ENCODE assay signal across 11 cellular contexts in the genomic region with DNA sequence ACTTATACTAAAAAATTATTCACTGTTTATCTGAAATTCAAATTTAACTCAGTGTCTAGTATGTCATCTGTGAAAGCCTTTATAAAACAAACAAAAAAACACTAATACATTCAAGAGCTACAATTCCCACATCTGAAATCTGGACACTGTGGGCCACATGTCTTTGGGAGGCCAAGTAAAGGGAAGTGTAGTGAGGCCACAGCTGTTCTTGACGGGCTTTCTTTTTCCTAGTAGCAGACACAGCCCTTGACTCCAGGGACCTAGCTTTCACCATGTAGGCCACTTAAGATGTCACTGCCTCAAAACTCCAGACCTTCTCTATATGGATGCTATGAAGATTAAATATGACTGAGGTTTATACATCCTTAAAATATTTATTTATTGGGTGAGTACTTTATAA.
DNase-seq lines count a peak whose midpoint lies in the region; ATAC-seq and TF ChIP-seq lines count a peak whose summit lies in the region.
"Had no signal": no experiment of that assay in that cellular context is flagged by ENCODE, and none has a peak within 500 bp of the region (broad histone marks: within the 10 kb centered on the region; RNA-seq: fewer than 3 reads in every experiment).

No MANE protein-coding gene starts in this region.

- H3K27ac Mint-ChIP-seq in CD8-positive, alpha-beta T cell, result no peak overlapping the region
- H3K27ac Mint-ChIP-seq in endothelial cell (ENCODE audit: unreplicated experiment), result no peak overlapping the region

- no peaks in the 10 kb centered on the region for H3K36me3 ChIP-seq in CD8-positive, alpha-beta T cell (ENCODE audit: insufficient read depth, low read length)
- H3K36me3 ChIP-seq in esophagus squamous epithelium (no peaks in the 10 kb centered on the region), parathyroid adenoma (ENCODE audit: control insufficient read depth, insufficient read depth, low read length) (no peaks in the 10 kb centered on the region), brain microvascular endothelial cell (replicated peaks) (no peaks in the 10 kb centered on the region)

- 50 to 60% methylated on average over 1 of the region's 1 CpG for WGBS in esophagus squamous epithelium, 2 donors

- H2AFZ ChIP-seq in parathyroid adenoma, result no peak overlapping the region

- no peak for DNase-seq in CD8-positive, alpha-beta T cell
- DNase-seq in MV-4-11 (lab: John Stamatoyannopoulos, UW) (peak; percentile 36), esophagus squamous epithelium (lab: John Stamatoyannopoulos, UW) (no peak), brain microvascular endothelial cell (no peak), NCI-H82 (lab: John Stamatoyannopoulos, UW) (no peak), endothelial cell (ENCODE audit: low spot score) (no peak)
- DNase-seq: activated CD4-positive, CD25-positive, alpha-beta regulatory T cell treated with anti-CD3 and anti-CD28 coated beads, Interleukin-2, amount 50 U/mL, for 72 hours; COR-L47; NCI-H2081 had no signal

- no peaks in the 10 kb centered on the region for H3K27me3 Mint-ChIP-seq in CD8-positive, alpha-beta T cell (ENCODE audit: low read depth)
- peaks cover 12% of the 10 kb centered on the region for H3K27me3 Mint-ChIP-seq in endothelial cell (ENCODE audit: unreplicated experiment)

- peak overlapping the region; percentile 24 for H3K4me3 Mint-ChIP-seq in CD8-positive, alpha-beta T cell
- H3K4me3 Mint-ChIP-seq in endothelial cell (ENCODE audit: unreplicated experiment), result no peak overlapping the region

- H3K27me3 ChIP-seq in CD8-positive, alpha-beta T cell (ENCODE audit: insufficient read depth, low read length), result no peaks in the 10 kb centered on the region
- H3K27me3 ChIP-seq in esophagus squamous epithelium (no peaks in the 10 kb centered on the region), parathyroid adenoma (ENCODE audit: control insufficient read depth, insufficient read depth, low read length) (no peaks in the 10 kb centered on the region), brain microvascular endothelial cell (replicated peaks) (no peaks in the 10 kb centered on the region)

- H3K9ac ChIP-seq in parathyroid adenoma, result no peak overlapping the region

- CTCF ChIA-PET in CD8-positive, alpha-beta T cell (lab: Charles Lee), result no interaction called here

- H3K36me3 Mint-ChIP-seq in CD8-positive, alpha-beta T cell, result peaks cover 8% of the 10 kb centered on the region
- peaks cover 3% of the 10 kb centered on the region for H3K36me3 Mint-ChIP-seq in endothelial cell (ENCODE audit: low read depth, unreplicated experiment)

- no peak for TF ChIP-seq POLR2A in esophagus squamous epithelium (IDR thresholded peaks at IDR 0.05)

- ATAC-seq in CD8-positive, alpha-beta T cell, result no peak
- no peak for ATAC-seq in GM21390 (IDR thresholded peaks at IDR 0.05; ENCODE audit: unreplicated experiment)

- no peak for TF ChIP-seq CTCF in CD8-positive, alpha-beta T cell (IDR thresholded peaks at IDR 0.05)
- TF ChIP-seq CTCF in esophagus squamous epithelium (IDR thresholded peaks at IDR 0.05), result no peak
- TF ChIP-seq CTCF in parathyroid adenoma (IDR thresholded peaks at IDR 0.05), result no peak
- TF ChIP-seq CTCF in brain microvascular endothelial cell (IDR thresholded peaks at IDR 0.05; ENCODE audit: low read depth, low read length, missing control alignments), result no peak
- no peak for TF ChIP-seq CTCF in endothelial cell (IDR thresholded peaks at IDR 0.05; ENCODE audit: unreplicated experiment)

- H3K4me2 ChIP-seq in parathyroid adenoma (ENCODE audit: low read length), result no peak overlapping the region

- H3K9me3 Mint-ChIP-seq in CD8-positive, alpha-beta T cell, result no peaks in the 10 kb centered on the region
- H3K9me3 Mint-ChIP-seq in endothelial cell (ENCODE audit: unreplicated experiment), result no peaks in the 10 kb centered on the region

- H3K4me3 ChIP-seq in CD8-positive, alpha-beta T cell (ENCODE audit: low read depth, low read length), result no peak overlapping the region
- no peak overlapping the region for H3K4me3 ChIP-seq in esophagus squamous epithelium
- H3K4me3 ChIP-seq in parathyroid adenoma (ENCODE audit: low read depth, low read length), result no peak overlapping the region
- no peak overlapping the region for H3K4me3 ChIP-seq in brain microvascular endothelial cell (ENCODE audit: low read depth, low read length)

- H3K27ac ChIP-seq in CD8-positive, alpha-beta T cell (ENCODE audit: low read depth, low read length), result no peak overlapping the region
- peak overlapping the region in 3 of 4 donors; percentile 15 to 54 (median 30) for H3K27ac ChIP-seq in esophagus squamous epithelium
- peak overlapping the region; percentile 96 for H3K27ac ChIP-seq in parathyroid adenoma
- no peak overlapping the region for H3K27ac ChIP-seq in brain microvascular endothelial cell

- intact Hi-C loops in CD8-positive, alpha-beta T cell (cut with DNase I, micrococcal nuclease), result loop anchor here in 1 of 2 experiments (10.0 kb wide), 2 partner anchors 762 to 842 kb away; partner anchors contain the start of gene TANK
- intact Hi-C loops in esophagus squamous epithelium (cut with DNase I), result loop anchor here (10.0 kb wide), 1 partner anchor 78 kb away; no protein-coding TSS in a partner anchor

- peaks cover 61% of the 10 kb centered on the region for H3K4me1 Mint-ChIP-seq in CD8-positive, alpha-beta T cell (ENCODE audit: low read depth)
- peaks cover 52% of the 10 kb centered on the region for H3K4me1 Mint-ChIP-seq in endothelial cell (ENCODE audit: unreplicated experiment)

- H3K79me2 ChIP-seq in parathyroid adenoma, result peaks cover 79% of the 10 kb centered on the region

- H3K4me1 ChIP-seq in CD8-positive, alpha-beta T cell (ENCODE audit: insufficient read depth, low read length), result peaks cover 73% of the 10 kb centered on the region
- peaks cover 27 to 87% (median 41%) of the 10 kb centered on the region in 3 donors for H3K4me1 ChIP-seq in esophagus squamous epithelium
- H3K4me1 ChIP-seq in parathyroid adenoma, result peaks cover 64% of the 10 kb centered on the region

- in situ Hi-C loops in brain microvascular endothelial cell (cut with HindIII; ENCODE audit: low pct_ligation_motif_present, low sequenced_read_pairs), result no loop called here

- H3K9me3 ChIP-seq in CD8-positive, alpha-beta T cell (ENCODE audit: low read length), result no peaks in the 10 kb centered on the region
- H3K9me3 ChIP-seq in esophagus squamous epithelium (no peaks in the 10 kb centered on the region), parathyroid adenoma (ENCODE audit: control insufficient read depth, low read length) (no peaks in the 10 kb centered on the region)

- POLR2A ChIA-PET in CD8-positive, alpha-beta T cell (lab: Charles Lee), result interaction anchor here (0.8 kb wide), 1 partner anchor 10 kb away, joined by 3 read pairs; no protein-coding TSS in a partner anchor

Comparison
In these comparisons a context has a peak if more than half of its experiments do, and no peak if none do; other contexts are left out.
1. H3K27ac ChIP-seq: peak in esophagus squamous epithelium (3 of 4) and parathyroid adenoma (single experiment); none in CD8-positive, alpha-beta T cell (single experiment) and brain microvascular endothelial cell (single experiment).